In genomic region chr4:177229331-177229730, GRCh38 we compare ENCODE assay signal across 10 cellular contexts.
A peak's percentile ranks its signal among the peaks of the same experiment; 100 is the strongest.
DNase-seq lines count a peak whose midpoint lies in the region; ATAC-seq and TF ChIP-seq lines count a peak whose summit lies in the region.
"Had no signal": no experiment of that assay in that cellular context is flagged by ENCODE, and none has a peak within 500 bp of the region (broad histone marks: within the 10 kb centered on the region; RNA-seq: fewer than 3 reads in every experiment).

No MANE protein-coding gene starts in this region.

- CTCF ChIA-PET in activated B cell treated with CpG ODN at 0.5 μM for 24 hours (lab: Charles Lee): no interaction called here

- DNase-seq in heart right ventricle (no peak), right atrium auricular region (ENCODE audit: low spot score) (no peak), activated B cell treated with CpG ODN at 0.5 μM for 24 hours (no peak), immature natural killer cell (no peak), NCI-H2227 treated with DMSO at 0.1 percent for 48 hours (lab: John Stamatoyannopoulos, UW) (no peak), thyroid gland (no peak)

- ATAC-seq in heart right ventricle: no peak
- ATAC-seq in activated B cell treated with CpG ODN at 0.5 μM for 24 hours (ENCODE audit: low read depth): no peak
- no peak for ATAC-seq in HG02571 (IDR thresholded peaks at IDR 0.05; ENCODE audit: unreplicated experiment)
- ATAC-seq: esophagus mucosa, WTC11 had no signal

- H3K4me1 Mint-ChIP-seq in activated B cell treated with CpG ODN at 0.5 μM for 24 hours (peaks cover 6% of the 10 kb centered on the region), immature natural killer cell (peaks cover 9 to 16% of the 10 kb centered on the region in 2 donors)

- H3K9me3 Mint-ChIP-seq in activated B cell treated with CpG ODN at 0.5 μM for 24 hours (no peaks in the 10 kb centered on the region), immature natural killer cell (peaks cover 0 to 2% (median 0%) of the 10 kb centered on the region in 6 donors)

- no peaks in the 10 kb centered on the region for H3K36me3 Mint-ChIP-seq in activated B cell treated with CpG ODN at 0.5 μM for 24 hours (ENCODE audit: low read depth)
- H3K36me3 Mint-ChIP-seq in immature natural killer cell: no peaks in the 10 kb centered on the region

- TF ChIP-seq CTCF in heart right ventricle (IDR thresholded peaks at IDR 0.05): no peak
- no peak for TF ChIP-seq CTCF in right atrium auricular region (IDR thresholded peaks at IDR 0.05)
- TF ChIP-seq CTCF in activated B cell treated with CpG ODN at 0.5 μM for 24 hours (IDR thresholded peaks at IDR 0.05): no peak
- TF ChIP-seq CTCF in thyroid gland (IDR thresholded peaks at IDR 0.05): no peak

- H3K27ac ChIP-seq in heart right ventricle (no peak overlapping the region), right atrium auricular region (no peak overlapping the region), urinary bladder (ENCODE audit: low read depth) (no peak overlapping the region), thyroid gland (no peak overlapping the region)

- 42 to 52% methylated on average over 7 of the region's 7 CpGs for WGBS in heart right ventricle, 2 donors
- WGBS in urinary bladder: 23% methylated on average over 7 of the region's 7 CpGs
- 51 to 52% methylated on average over 7 of the region's 7 CpGs for WGBS in thyroid gland, 2 donors

- H3K27me3 Mint-ChIP-seq in activated B cell treated with CpG ODN at 0.5 μM for 24 hours (no peaks in the 10 kb centered on the region), immature natural killer cell (ENCODE audit: low read depth in 3 of 3) (peaks cover 0 to 4% (median 1%) of the 10 kb centered on the region in 3 donors)

- H3K9me3 ChIP-seq in heart right ventricle (no peaks in the 10 kb centered on the region), right atrium auricular region (no peaks in the 10 kb centered on the region), thyroid gland (no peaks in the 10 kb centered on the region)

- H3K36me3 ChIP-seq in heart right ventricle (no peaks in the 10 kb centered on the region), right atrium auricular region (no peaks in the 10 kb centered on the region), urinary bladder (ENCODE audit: insufficient read depth) (no peaks in the 10 kb centered on the region), thyroid gland (no peaks in the 10 kb centered on the region)

- intact Hi-C loops in heart right ventricle (cut with DNase I) (loop anchor here in 1 of 10 donors (5.0 kb wide), 1 partner anchor 1197 kb away; no protein-coding TSS in a partner anchor), activated B cell treated with CpG ODN at 0.5 μM for 24 hours (cut with micrococcal nuclease) (no loop called here), thyroid gland (cut with DNase I) (no loop called here)

- peak overlapping the region in 6 of 10 donors; percentile 26 to 46 (median 28) for H3K4me3 ChIP-seq in heart right ventricle
- peak overlapping the region in 1 of 2 donors; percentile 14 for H3K4me3 ChIP-seq in right atrium auricular region
- peak overlapping the region; percentile 18 for H3K4me3 ChIP-seq in urinary bladder (ENCODE audit: low read depth, low read length)
- no peak overlapping the region for H3K4me3 ChIP-seq in thyroid gland (replicated peaks in 1 of 3)

- peak overlapping the region; percentile 17 for H3K4me3 Mint-ChIP-seq in activated B cell treated with CpG ODN at 0.5 μM for 24 hours
- H3K4me3 Mint-ChIP-seq in immature natural killer cell: peak overlapping the region; percentile 58 to 79 (median 60)
- H3K4me3 Mint-ChIP-seq: WTC11 had no signal

- TF ChIP-seq POLR2A in thyroid gland (IDR thresholded peaks at IDR 0.05): no peak

- H3K27ac Mint-ChIP-seq in activated B cell treated with CpG ODN at 0.5 μM for 24 hours: no peak overlapping the region
- H3K27ac Mint-ChIP-seq in immature natural killer cell: peak overlapping the region in 2 of 6 donors; percentile 29
- H3K27ac Mint-ChIP-seq: WTC11 had no signal

- POLR2A ChIA-PET in activated B cell treated with CpG ODN at 0.5 μM for 24 hours (lab: Charles Lee): no interaction called here

- H3K4me1 ChIP-seq in heart right ventricle (peaks cover 0 to 7% (median 0%) of the 10 kb centered on the region in 9 donors), right atrium auricular region (no peaks in the 10 kb centered on the region), urinary bladder (ENCODE audit: insufficient read depth) (no peaks in the 10 kb centered on the region), thyroid gland (peaks cover 0 to 9% of the 10 kb centered on the region in 2 donors)

- no peaks in the 10 kb centered on the region for H3K27me3 ChIP-seq in heart right ventricle
- no peaks in the 10 kb centered on the region for H3K27me3 ChIP-seq in right atrium auricular region
- H3K27me3 ChIP-seq in thyroid gland: no peaks in the 10 kb centered on the region

Comparison
In these comparisons a context has a peak if more than half of its experiments do, and no peak if none do; other contexts are left out.
1. H3K4me3 ChIP-seq: peak in heart right ventricle (6 of 10) and urinary bladder (single experiment); none in thyroid gland (0 of 3).